8 cellular contexts compared by ENCODE assay signal in the genomic region with DNA sequence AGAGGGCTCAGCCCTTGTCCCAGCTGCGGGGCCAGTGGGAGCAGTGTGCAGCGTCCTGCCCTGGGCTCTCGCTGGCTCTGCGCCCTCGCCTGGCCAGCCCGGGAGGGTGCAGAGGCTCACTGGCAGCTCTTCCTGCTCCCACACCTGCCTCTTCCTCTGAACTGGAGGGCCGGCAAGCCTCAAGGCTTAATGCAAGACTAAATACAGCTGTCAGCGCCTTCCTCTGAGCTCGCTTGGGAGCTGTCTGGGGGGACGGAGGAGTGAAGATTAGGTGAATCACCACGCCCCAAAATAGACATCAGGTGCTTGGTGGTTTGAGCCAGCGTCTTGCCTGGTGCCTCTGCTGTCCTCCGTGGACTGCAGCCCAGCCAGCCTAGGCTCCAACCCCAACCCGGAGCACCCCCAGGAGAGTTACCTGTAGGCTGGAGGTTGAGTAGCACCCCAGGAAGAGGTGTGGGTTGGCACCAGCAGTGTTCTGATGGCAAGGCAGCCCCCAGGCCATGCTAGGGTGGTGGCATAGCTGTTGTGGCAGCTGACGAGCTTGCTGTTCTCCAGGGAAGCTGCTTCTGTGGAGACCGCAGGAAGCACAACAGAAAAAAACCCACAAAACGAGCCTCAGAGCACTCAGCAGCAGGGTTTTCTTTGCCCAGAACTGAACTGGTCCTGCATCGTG. TPM values are rescaled to one million over a fixed set of nuclear protein-coding genes. Genes with fewer than 3 reads are reported as not detected.
DNase-seq lines count a peak whose midpoint lies in the region; ATAC-seq and TF ChIP-seq lines count a peak whose summit lies in the region.

No MANE protein-coding gene starts in this region.

- H3K4me3 ChIP-seq in BE2C (ENCODE audit: low read depth, low read length), result no peak overlapping the region

- DNase-seq in BE2C (peak; percentile 69), GM19238 (ENCODE audit: insufficient read length, low spot score) (peak; percentile 79), NCI-H510A treated with DMSO at 0.1 percent for 48 hours (lab: John Stamatoyannopoulos, UW) (peak; percentile 86), naive B cell (peak; percentile 74)
- peak; percentile 65 to 73 for DNase-seq in activated CD4-positive, alpha-beta T cell treated with anti-CD3 and anti-CD28 coated beads, Interleukin-2, amount 50 U/mL, for 48 hours
- DNase-seq in effector CD4-positive, alpha-beta T cell, result peak; percentile 46
- peak; percentile 42 for DNase-seq in stimulated activated naive CD4-positive, alpha-beta T cell treated with Interleukin-2 at 50 U/mL for 16 hours (lab: John Stamatoyannopoulos, UW)

- H3K9me3 ChIP-seq in BE2C, result no peaks in the 10 kb centered on the region

- TF ChIP-seq CTCF in BE2C (IDR thresholded peaks at IDR 0.05; ENCODE audit: low read depth, low read length), result peak; percentile 67

- H3K27me3 ChIP-seq in BE2C, result peaks cover 3% of the 10 kb centered on the region; the same call in 1 of the 2 replicates

- H3K4me1 ChIP-seq in BE2C, result no peaks in the 10 kb centered on the region

- H3K27ac Mint-ChIP-seq in naive B cell, result peak overlapping the region in 4 of 6 donors; percentile 54 to 92 (median 70)

- peak overlapping the region; percentile 56 to 88 (median 71) for H3K4me3 Mint-ChIP-seq in naive B cell

- no peaks in the 10 kb centered on the region for H3K36me3 ChIP-seq in BE2C

- no peaks in the 10 kb centered on the region for H3K9me3 Mint-ChIP-seq in naive B cell

- H3K27me3 Mint-ChIP-seq in naive B cell, result no peaks in the 10 kb centered on the region

- H3K4me1 Mint-ChIP-seq in naive B cell, result peaks cover 13 to 31% (median 23%) of the 10 kb centered on the region in 3 donors

- no peaks in the 10 kb centered on the region for H3K36me3 Mint-ChIP-seq in naive B cell

- peak; percentile 86 for ATAC-seq in HG03175 (IDR thresholded peaks at IDR 0.05; ENCODE audit: unreplicated experiment)
- ATAC-seq in naive B cell (ENCODE audit: low read depth in 2 of 2), result peak; percentile 93 to 94

RNA-seq across cellular contexts. Expression of a gene that starts 36.9 kb away (rescaled TPM):
- polyA plus RNA-seq in BE2C (2012; ENCODE audit: insufficient read depth, insufficient read length, low read depth), result not detected
- under 1 TPM in 4 of 6 donors, not detected in 2; 0.04 to 0.17 (median 0.11) TPM for polyA plus RNA-seq in naive B cell (ENCODE audit: low read depth in 6 of 6)
